ENCODE assay signal across 22 cellular contexts in genomic region chr1:161940866-161941591, GRCh38.
DNase-seq lines count a peak whose midpoint lies in the region; ATAC-seq, FAIRE-seq and TF ChIP-seq lines count a peak whose summit lies in the region.
"Had no signal": no experiment of that assay in that cellular context is flagged by ENCODE, and none has a peak within 500 bp of the region (broad histone marks: within the 10 kb centered on the region; RNA-seq: fewer than 3 reads in every experiment).

No MANE protein-coding gene starts in this region.

- H3K27me3 ChIP-seq in mammary epithelial cell (ENCODE audit: insufficient read depth, low read length) (no peaks in the 10 kb centered on the region), breast epithelium (no peaks in the 10 kb centered on the region), K562 (ENCODE audit: control insufficient read depth in 2 of 2, insufficient read depth in 2 of 2, low read length in 2 of 2) (no peaks in the 10 kb centered on the region), right lobe of liver (no peaks in the 10 kb centered on the region), WERI-Rb-1 (ENCODE audit: insufficient read depth, low read depth, severe bottlenecking) (no peaks in the 10 kb centered on the region)
- H3K27me3 ChIP-seq: SJCRH30 had no signal

- H3K9me1 ChIP-seq in K562 (ENCODE audit: control insufficient read depth, insufficient read depth, low read length) = no peaks in the 10 kb centered on the region

- H2AFZ ChIP-seq in mammary epithelial cell (ENCODE audit: low read depth, low read length) (no peak overlapping the region), K562 (ENCODE audit: low read depth, low read length) (no peak overlapping the region)
- H2AFZ ChIP-seq: GM23248 had no signal

- no TSS peak for BruUV-seq in mammary epithelial cell (replicated peaks; lab: Mats Ljungman, UMichigan)
- no TSS peak for BruUV-seq in K562 (replicated peaks; lab: Mats Ljungman, UMichigan)

- H3K4me1 ChIP-seq in mammary epithelial cell (ENCODE audit: insufficient read depth, low read length) (no peaks in the 10 kb centered on the region), breast epithelium (no peaks in the 10 kb centered on the region), K562 (replicated peaks in 1 of 2; ENCODE audit: control insufficient read depth in 2 of 2, insufficient read depth in 2 of 2, low read length in 2 of 2) (peaks cover 0 to 41% of the 10 kb centered on the region in 2 experiments; a peak in 2 of 5 replicates), right lobe of liver (no peaks in the 10 kb centered on the region)

- WGBS in mammary epithelial cell (ENCODE audit: low coverage, missing lambda C conversion rate) = 62% methylated on average over 3 of the region's 3 CpGs
- 61% methylated on average over 3 of the region's 3 CpGs for WGBS in K562 (ENCODE audit: insufficient coverage, low coverage, missing lambda C conversion rate)
- 65% methylated on average over 3 of the region's 3 CpGs for WGBS in right lobe of liver (ENCODE audit: insufficient coverage, low coverage, low lambda C conversion rate, missing lambda C conversion rate)

- intact Hi-C loops in mammary epithelial cell (cut with micrococcal nuclease) (no loop called here), breast epithelium (cut with DNase I; ENCODE audit: low total_unique reads) (no loop called here), K562 (cut with micrococcal nuclease) (loop anchor here (1.0 kb wide), 1 partner anchor 12 kb away; no protein-coding TSS in a partner anchor), right lobe of liver (cut with DNase I) (loop anchor here in 1 of 2 donors (10.0 kb wide), 1 partner anchor 364 kb away; no protein-coding TSS in a partner anchor)

- H3K9ac ChIP-seq in mammary epithelial cell (ENCODE audit: insufficient read depth, low read length) = no peak overlapping the region
- H3K9ac ChIP-seq in K562 (ENCODE audit: insufficient read depth in 1 of 2, low read depth in 2 of 2, low read length in 2 of 2) = no peak overlapping the region
- H3K9ac ChIP-seq: GM23248, KMS-11 had no signal

- POLR2A ChIA-PET in K562 (lab: Yijun Ruan, JAX) = interaction anchor here (0.6 to 1.0 kb wide), 4 partner anchors 9 to 44 kb away, joined by 3 to 4 read pairs (median 3); no protein-coding TSS in a partner anchor

- no peak overlapping the region for H3K4me2 ChIP-seq in mammary epithelial cell (ENCODE audit: insufficient read depth, low read depth, low read length)
- H3K4me2 ChIP-seq in K562 (ENCODE audit: insufficient read depth, low read length) = no peak overlapping the region
- H3K4me2 ChIP-seq: KMS-11 had no signal

- H4K20me1 ChIP-seq in mammary epithelial cell (ENCODE audit: insufficient read depth, low read length) (no peaks in the 10 kb centered on the region), K562 (replicated peaks; ENCODE audit: control insufficient read depth, insufficient read depth, low read length) (no peaks in the 10 kb centered on the region)

- TF ChIP-seq CTCF in mammary epithelial cell (conservative IDR thresholded peaks at IDR 0.05 in 1 of 2, IDR thresholded peaks at IDR 0.05 in 1 of 2; ENCODE audit: extremely low read depth in 1 of 2, insufficient read depth in 1 of 2, low read depth in 1 of 2, low read length in 2 of 2) = no peak
- TF ChIP-seq CTCF in breast epithelium (IDR thresholded peaks at IDR 0.05) = no peak
- TF ChIP-seq CTCF in K562 (IDR thresholded peaks at IDR 0.05 in 2 of 3, conservative IDR thresholded peaks at IDR 0.05 in 1 of 3; ENCODE audit: insufficient read depth in 2 of 3, low read depth in 1 of 3, low read length in 3 of 3) = no peak
- no peak for TF ChIP-seq CTCF in right lobe of liver (IDR thresholded peaks at IDR 0.05)
- no peak for TF ChIP-seq CTCF in WERI-Rb-1 (IDR thresholded peaks at IDR 0.05; ENCODE audit: low read depth, low read length)

- peak; percentile 44 for FAIRE-seq in K562 (lab: Jason Lieb, UNC)
- FAIRE-seq: GM12892 had no signal

- H3K36me3 ChIP-seq in mammary epithelial cell (ENCODE audit: insufficient read depth, low read length) = no peaks in the 10 kb centered on the region
- no peaks in the 10 kb centered on the region for H3K36me3 ChIP-seq in breast epithelium
- H3K36me3 ChIP-seq in K562 (ENCODE audit: control insufficient read depth, insufficient read depth, low read length) = peaks cover 16% of the 10 kb centered on the region; the same call in 2 of the 3 replicates
- peaks cover 0 to 4% (median 0%) of the 10 kb centered on the region in 4 donors for H3K36me3 ChIP-seq in right lobe of liver
- H3K36me3 ChIP-seq in WERI-Rb-1 = peaks cover 17% of the 10 kb centered on the region

- in situ Hi-C loops in mammary epithelial cell (cut with MboI; ENCODE audit: low sequenced_read_pairs in 2 of 2) (no loop called here), K562 (cut with MboI) (no loop called here)

- dilution Hi-C loops in mammary epithelial cell (cut with HindIII; ENCODE audit: low sequenced_read_pairs) = no loop called here

- H3K4me3 ChIP-seq in mammary epithelial cell (replicated peaks in 1 of 3; ENCODE audit: insufficient read depth in 1 of 3, low read depth in 2 of 3, low read length in 3 of 3) = no peak overlapping the region
- H3K4me3 ChIP-seq in breast epithelium = no peak overlapping the region
- H3K4me3 ChIP-seq in K562 = no peak overlapping the region
- no peak overlapping the region for H3K4me3 ChIP-seq in right lobe of liver
- H3K4me3 ChIP-seq in WERI-Rb-1 (ENCODE audit: low read depth, low read length) = no peak overlapping the region
- H3K4me3 ChIP-seq: GM23248, SJCRH30 had no signal

- no peak overlapping the region for H3K27ac ChIP-seq in mammary epithelial cell (ENCODE audit: insufficient read depth, low read depth, low read length)
- H3K27ac ChIP-seq in breast epithelium = no peak overlapping the region
- H3K27ac ChIP-seq in K562 (ENCODE audit: extremely low read depth, low read depth, low read length) = no peak overlapping the region
- H3K27ac ChIP-seq in right lobe of liver = no peak overlapping the region
- H3K27ac ChIP-seq in WERI-Rb-1 = no peak overlapping the region
- H3K27ac ChIP-seq: GM23248, KMS-11, RWPE1, SJCRH30 had no signal

- no peak for TF ChIP-seq EP300 in K562 (IDR thresholded peaks at IDR 0.05; ENCODE audit: low read length)

- no peaks in the 10 kb centered on the region for H3K79me2 ChIP-seq in mammary epithelial cell (ENCODE audit: insufficient read depth, low read length)
- H3K79me2 ChIP-seq in K562 (ENCODE audit: control insufficient read depth, insufficient read depth, low read length) = no peaks in the 10 kb centered on the region

- H3K9me3 ChIP-seq in mammary epithelial cell (replicated peaks; ENCODE audit: insufficient read depth, low read length) (no peaks in the 10 kb centered on the region), breast epithelium (no peaks in the 10 kb centered on the region), K562 (replicated peaks; ENCODE audit: control insufficient read depth, insufficient read depth, low read depth, low read length) (no peaks in the 10 kb centered on the region), right lobe of liver (no peaks in the 10 kb centered on the region), WERI-Rb-1 (ENCODE audit: severe bottlenecking) (no peaks in the 10 kb centered on the region)
- H3K9me3 ChIP-seq: SJCRH30 had no signal

- DNase-seq in mammary epithelial cell (peak; percentile 3), breast epithelium (ENCODE audit: low spot score in 2 of 2) (no peak), K562 (ENCODE audit: extremely low read depth in 1 of 4, low spot score in 3 of 4) (no peak), right lobe of liver (no peak), NCI-H524 treated with DMSO at 0.1 percent for 48 hours (lab: John Stamatoyannopoulos, UW) (no peak), kidney glomerular epithelial cell (lab: John Stamatoyannopoulos, UW) (no peak), WERI-Rb-1 (no peak)
- DNase-seq: 8988T; CD8-positive, alpha-beta T cell; GM23248; NCI-H1092; NCI-H1694 treated with DMSO at 0.1 percent for 48 hours; NCI-H2107; NCI-H226; NK-92 treated with Interleukin-12 subunit alpha and Interleukin-12 subunit beta, amount 100 ng/mL, for 24 hours; OCI-M1; SJCRH30; SW 1271 had no signal

- TF ChIP-seq RAD21 in K562 (CRISPR knock-in tag; conservative IDR thresholded peaks at IDR 0.05 in 1 of 2, IDR thresholded peaks at IDR 0.05 in 1 of 2) = no peak

- CTCF ChIA-PET in mammary epithelial cell (lab: Charles Lee; ENCODE audit: low non-redundant PET) = no interaction called here
- CTCF ChIA-PET in K562 (lab: Yijun Ruan, JAX; ENCODE audit: low intra/inter-chr PET ratio) = no interaction called here

- TF ChIP-seq POLR2A in breast epithelium (IDR thresholded peaks at IDR 0.05) (no peak), K562 (conservative IDR thresholded peaks at IDR 0.05) (no peak), right lobe of liver (IDR thresholded peaks at IDR 0.05) (no peak)

- ATAC-seq in K562 (peak; percentile 36; the same call in 2 of the 3 replicates), right lobe of liver (peak in 3 of 4 donors; percentile 14 to 89 (median 24)), SK-N-SH treated with all-trans-retinoic acid at 6 μM for 48 hours (no peak)
- ATAC-seq: CD8-positive, alpha-beta T cell had no signal

TF ChIP-seq in K562, 482 proteins besides CTCF, POLR2A, EP300 and RAD21 (continues in another document):
- TF ChIP-seq PTTG1 (tag; IDR thresholded peaks at IDR 0.05; ENCODE audit: low read depth) (no peak), NRF1 (conservative IDR thresholded peaks at IDR 0.05 in 1 of 2, IDR thresholded peaks at IDR 0.05 in 1 of 2) (no peak), FOSL1 (tag; conservative IDR thresholded peaks at IDR 0.05) (peak; percentile 17; the same call in 1 of the 2 replicates), DMBX1 (CRISPR knock-in tag; IDR thresholded peaks at IDR 0.05; ENCODE audit: borderline replicate concordance) (no peak), ZNF766 (CRISPR knock-in tag; conservative IDR thresholded peaks at IDR 0.05) (no peak), ZNF174 (CRISPR knock-in tag; IDR thresholded peaks at IDR 0.05) (no peak)

TF ChIP-seq in SK-N-SH treated with all-trans-retinoic acid at 6 μM for 48 hours, 23 proteins besides CTCF, POLR2A, EP300 and RAD21 (continues in another document):
- TF ChIP-seq BACH2 (CRISPR knock-in tag; IDR thresholded peaks at IDR 0.05; ENCODE audit: borderline replicate concordance) = no peak
- TF ChIP-seq GLIS3 (CRISPR knock-in tag; IDR thresholded peaks at IDR 0.05) = no peak
- no peak for TF ChIP-seq POU6F1 (CRISPR knock-in tag; IDR thresholded peaks at IDR 0.05; ENCODE audit: borderline replicate concordance, low read depth)
- no peak for TF ChIP-seq PPARA (CRISPR knock-in tag; IDR thresholded peaks at IDR 0.05; ENCODE audit: borderline replicate concordance)
